In the genomic region with DNA sequence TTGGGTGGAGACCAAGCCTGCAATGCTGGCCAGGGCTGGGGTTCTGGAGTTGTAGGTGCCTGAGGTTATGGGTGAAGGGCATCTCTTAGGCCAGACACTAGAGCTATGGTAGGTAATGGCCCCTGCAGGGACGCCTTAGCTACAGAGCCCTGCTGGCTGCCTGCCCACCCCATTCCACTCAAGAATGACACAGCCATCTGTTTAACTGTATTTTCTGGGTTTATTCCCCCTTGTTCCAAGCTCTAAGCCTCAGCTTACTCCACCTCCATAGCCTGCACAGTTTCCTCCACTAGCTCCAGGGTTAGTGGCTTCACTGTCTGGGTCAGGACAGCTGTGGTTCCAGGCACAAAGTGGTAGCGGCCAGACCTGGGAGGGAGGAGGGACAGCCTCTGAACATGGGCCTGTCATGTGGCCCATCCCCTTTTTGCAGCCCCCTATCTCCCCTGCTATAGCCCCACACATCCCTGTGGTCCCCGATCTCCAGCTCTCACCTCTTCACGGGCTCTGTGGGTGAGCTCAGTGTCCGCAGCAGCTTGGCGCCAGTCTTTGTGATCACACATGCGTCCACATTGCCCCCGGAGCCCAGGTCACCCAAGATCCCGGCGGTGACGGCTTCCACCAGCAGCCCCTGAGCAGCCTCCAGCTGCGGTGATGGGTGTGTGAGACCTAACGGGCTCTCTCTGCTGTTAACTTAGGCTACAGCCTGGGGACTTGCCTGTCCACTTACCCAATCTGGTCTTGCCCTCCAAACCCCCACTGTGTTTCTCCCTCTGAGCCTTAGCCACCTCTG, we compare ENCODE assay signal across 8 cellular contexts. TPM values are rescaled to one million over a fixed set of nuclear protein-coding genes. Genes with fewer than 3 reads are reported as not detected.
A peak's percentile ranks its signal among the peaks of the same experiment; 100 is the strongest.
DNase-seq lines count a peak whose midpoint lies in the region; ATAC-seq and TF ChIP-seq lines count a peak whose summit lies in the region.

No MANE protein-coding gene starts in this region.

- ATAC-seq in natural killer cell: no peak
- no peak for ATAC-seq in HG02973 (IDR thresholded peaks at IDR 0.05; ENCODE audit: unreplicated experiment)

- peak overlapping the region; percentile 86 for H3K27ac ChIP-seq in C4-2B

- H3K4me1 Mint-ChIP-seq in dendritic cell treated with granulocyte-macrophage colony-stimulating factor and Interleukin-4, amounts not matched to agents 40 ng/mL and 50 ng/mL, for 4 days (ENCODE audit: low read depth): peaks cover 27% of the 10 kb centered on the region
- peaks cover 28 to 35% of the 10 kb centered on the region in 2 donors for H3K4me1 Mint-ChIP-seq in natural killer cell

- TF ChIP-seq CTCF in C4-2B (conservative IDR thresholded peaks at IDR 0.05) (no peak), natural killer cell (IDR thresholded peaks at IDR 0.05) (no peak)

- no peaks in the 10 kb centered on the region for H3K27me3 Mint-ChIP-seq in dendritic cell treated with granulocyte-macrophage colony-stimulating factor and Interleukin-4, amounts not matched to agents 40 ng/mL and 50 ng/mL, for 4 days
- no peaks in the 10 kb centered on the region for H3K27me3 Mint-ChIP-seq in natural killer cell (ENCODE audit: low read depth in 2 of 2)

- peak; percentile 34 for DNase-seq in LHCN-M2 (ENCODE audit: low read depth)
- DNase-seq in natural killer cell: no peak
- no peak for DNase-seq in middle frontal gyrus (ENCODE audit: extremely low spot score, low spot score)
- DNase-seq in DMS53 treated with DMSO at 0.1 percent for 48 hours (lab: John Stamatoyannopoulos, UW; ENCODE audit: unreplicated experiment): no peak
- DNase-seq in ecto neural progenitor cell (ENCODE audit: low spot score): no peak

- no peak overlapping the region for H3K4me3 Mint-ChIP-seq in dendritic cell treated with granulocyte-macrophage colony-stimulating factor and Interleukin-4, amounts not matched to agents 40 ng/mL and 50 ng/mL, for 4 days
- peak overlapping the region; percentile 98 for H3K4me3 Mint-ChIP-seq in natural killer cell

- intact Hi-C loops in dendritic cell treated with granulocyte-macrophage colony-stimulating factor and Interleukin-4, amounts not matched to agents 40 ng/mL and 50 ng/mL, for 4 days (cut with micrococcal nuclease): loop anchor here (5.0 to 10.0 kb wide), 3 partner anchors 60 to 117 kb away; a partner anchor contains a TSS
- intact Hi-C loops in natural killer cell (cut with micrococcal nuclease): loop anchor here (2.0 to 5.0 kb wide), 4 partner anchors 34 to 452 kb away; a partner anchor contains a TSS

- peak overlapping the region; percentile 91 for H3K27ac Mint-ChIP-seq in dendritic cell treated with granulocyte-macrophage colony-stimulating factor and Interleukin-4, amounts not matched to agents 40 ng/mL and 50 ng/mL, for 4 days
- H3K27ac Mint-ChIP-seq in natural killer cell: peak overlapping the region; percentile 98

- H3K9me3 Mint-ChIP-seq in dendritic cell treated with granulocyte-macrophage colony-stimulating factor and Interleukin-4, amounts not matched to agents 40 ng/mL and 50 ng/mL, for 4 days: no peaks in the 10 kb centered on the region
- H3K9me3 Mint-ChIP-seq in natural killer cell: no peaks in the 10 kb centered on the region

- peaks cover 76% of the 10 kb centered on the region for H3K36me3 Mint-ChIP-seq in dendritic cell treated with granulocyte-macrophage colony-stimulating factor and Interleukin-4, amounts not matched to agents 40 ng/mL and 50 ng/mL, for 4 days (ENCODE audit: low read depth)
- no peaks in the 10 kb centered on the region for H3K36me3 Mint-ChIP-seq in natural killer cell

RNA-seq across cellular contexts. Expression of a gene that starts 2.1 kb away (rescaled TPM):
- 37.6 and 38.1 TPM in 2 replicates for total RNA-seq in LHCN-M2 (2014; rRNA removed)
- polyA plus RNA-seq in LHCN-M2 (2012): 95.7 TPM
- 100 to 1,000 TPM; 237 to 247 (median 243) TPM for total RNA-seq in natural killer cell

RNA-seq across cellular contexts. Expression of a gene that starts 2.8 kb away (rescaled TPM):
- total RNA-seq in LHCN-M2 (2014; rRNA removed) (0.71 and 2.6 TPM in 2 replicates), natural killer cell (10 to 100 TPM; 14.3 to 17.2 (median 15.0) TPM)
- polyA plus RNA-seq in LHCN-M2 (2012): 0.10 TPM

RNA-seq across cellular contexts. Expression of a gene that starts 9.4 kb away (rescaled TPM):
- 11.7 and 13.3 TPM in 2 replicates for total RNA-seq in LHCN-M2 (2014; rRNA removed)
- 11.2 TPM for polyA plus RNA-seq in LHCN-M2 (2012)
- total RNA-seq in natural killer cell: 10 to 100 TPM in 2 of 3 donors, 1 to 10 TPM in 1; 7.1 to 12.4 (median 11.5) TPM

RNA-seq across cellular contexts. Expression of a gene that starts 33.9 kb away (rescaled TPM):
- total RNA-seq in LHCN-M2 (2014; rRNA removed) (61.7 and 62.6 TPM in 2 replicates), natural killer cell (10 to 100 TPM; 30.0 to 47.0 (median 30.5) TPM)
- 68.6 TPM for polyA plus RNA-seq in LHCN-M2 (2012)

RNA-seq across cellular contexts. Expression of a gene that starts 41.4 kb away (rescaled TPM):
- 9.0 and 10.3 TPM in 2 replicates for total RNA-seq in LHCN-M2 (2014; rRNA removed)
- 22.5 TPM for polyA plus RNA-seq in LHCN-M2 (2012)
- 10 to 100 TPM; 16.8 to 24.7 (median 19.5) TPM for total RNA-seq in natural killer cell
